35 cellular contexts compared by ENCODE assay signal in the genomic region with DNA sequence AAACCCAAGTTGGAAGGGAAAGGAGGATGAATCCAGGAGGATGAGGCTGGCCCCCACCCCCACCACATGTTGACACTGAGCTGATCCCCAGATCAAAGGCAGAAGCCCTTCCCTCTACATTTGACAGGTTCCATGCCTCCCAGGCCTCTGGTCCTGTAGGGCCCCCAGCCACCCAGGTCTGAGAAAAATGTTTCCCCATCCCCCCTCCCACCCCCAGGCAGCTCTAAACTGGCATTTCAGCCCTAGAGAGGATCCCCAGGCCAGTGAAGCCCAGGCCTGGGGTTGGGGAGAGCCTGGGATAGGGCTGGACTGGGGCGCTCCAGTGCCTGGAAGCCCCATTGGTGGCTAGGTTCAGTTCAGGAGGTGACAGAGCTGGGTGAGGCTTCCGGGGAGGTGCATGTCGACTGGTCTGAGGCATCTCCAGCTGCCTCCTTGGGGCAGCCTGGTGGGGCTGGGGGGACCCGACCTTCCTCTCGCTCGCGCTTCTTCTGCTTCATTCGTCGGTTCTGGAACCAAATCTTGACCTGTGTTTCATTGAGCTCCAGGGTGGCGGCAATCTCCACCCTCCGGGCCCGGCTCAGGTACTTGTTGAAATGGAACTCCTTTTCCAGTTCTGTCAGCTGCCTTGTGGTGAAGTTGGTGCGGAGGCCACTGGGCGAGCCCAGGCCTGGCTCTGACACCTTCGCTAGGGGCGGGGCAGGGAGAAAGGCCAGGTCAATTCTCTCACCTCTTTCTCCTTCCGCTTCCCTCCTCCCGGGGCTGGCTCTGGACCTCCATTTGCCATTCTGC. TPM values are rescaled to one million over a fixed set of nuclear protein-coding genes. Genes with fewer than 3 reads are reported as not detected.
A peak's percentile ranks its signal among the peaks of the same experiment; 100 is the strongest.
DNase-seq lines count a peak whose midpoint lies in the region; ATAC-seq, FAIRE-seq and TF ChIP-seq lines count a peak whose summit lies in the region.
"Had no signal": no experiment of that assay in that cellular context is flagged by ENCODE, and none has a peak within 500 bp of the region (broad histone marks: within the 10 kb centered on the region; RNA-seq: fewer than 3 reads in every experiment).

No MANE protein-coding gene starts in this region.

- no peaks in the 10 kb centered on the region for H4K20me1 ChIP-seq in HepG2 (ENCODE audit: insufficient read depth, low read length)

- H3K9ac ChIP-seq in HUES6 (ENCODE audit: low read length), result peak overlapping the region; percentile 61
- H3K9ac ChIP-seq in HepG2 (ENCODE audit: insufficient read depth, low read depth, low read length), result no peak overlapping the region

- no peak for TF ChIP-seq EP300 in HepG2 (IDR thresholded peaks at IDR 0.05; ENCODE audit: low read depth in 2 of 2, low read length in 2 of 2)
- TF ChIP-seq EP300 in HepG2 (CRISPR knock-in tag; IDR thresholded peaks at IDR 0.05; ENCODE audit: borderline replicate concordance), result no peak

- TF ChIP-seq CTCF in nephron (IDR thresholded peaks at IDR 0.05; ENCODE audit: unreplicated experiment in 3 of 3) (no peak), HepG2 (CRISPR knock-in tag; IDR thresholded peaks at IDR 0.05) (no peak)

- POLR2A ChIA-PET in HepG2 (lab: Yijun Ruan, JAX), result no interaction called here

- intact Hi-C loops in head of caudate nucleus (cut with DNase I) (no loop called here), HepG2 (cut with micrococcal nuclease; ENCODE audit: unreplicated experiment) (no loop called here)

- no peak overlapping the region for H3K4me2 ChIP-seq in HepG2 (ENCODE audit: low read depth, low read length)

- H3K9me3 ChIP-seq in HUES6 (ENCODE audit: control insufficient read depth, insufficient read depth, low read depth, low read length), result no peaks in the 10 kb centered on the region
- no peaks in the 10 kb centered on the region for H3K9me3 ChIP-seq in esophagus (ENCODE audit: control insufficient read depth in 2 of 2, insufficient read depth in 1 of 2, low read depth in 1 of 2, low read length in 1 of 2)
- no peaks in the 10 kb centered on the region for H3K9me3 ChIP-seq in HepG2 (ENCODE audit: low read length)
- H3K9me3 ChIP-seq: Peyer's patch, upper lobe of left lung had no signal

- DNase-seq in D341Med (ENCODE audit: low spot score), result peak; percentile 43
- no peak for DNase-seq in head of caudate nucleus
- DNase-seq in HepG2 (ENCODE audit: low spot score), result no peak
- DNase-seq: activated CD4-positive, alpha-beta T cell treated with anti-CD3 and anti-CD28 coated beads for 36 hours; activated CD8-positive, alpha-beta T cell treated with anti-CD3 and anti-CD28 coated beads, Interleukin-2, amount 10 ng/mL, durations not matched to agents 7 days and 5 days; amygdala; Calu3; CD4-positive, CD25-positive, alpha-beta regulatory T cell; DND-41; MV-4-11; naive B cell; NCI-H146; NCI-H2107; NCI-H446 treated with DMSO at 0.1 percent for 48 hours; NCI-H774; SHP77 treated with DMSO at 0.1 percent for 48 hours; stimulated activated CD4-positive, alpha-beta T cell treated with anti-CD3 and anti-CD28 coated beads, Interleukin-15, amount 100 ng/mL, for 24 hours; substantia nigra had no signal

- no peak overlapping the region; the same call in 1 of the 2 replicates for H3K27ac ChIP-seq in HUES6 (ENCODE audit: low read depth, low read length)
- H3K27ac ChIP-seq in esophagus (ENCODE audit: low read depth in 2 of 2, low read length in 1 of 2), result peak overlapping the region; percentile 72 to 88
- no peak overlapping the region for H3K27ac ChIP-seq in HepG2 (ENCODE audit: extremely low read length, insufficient read depth, low read length)
- H3K27ac ChIP-seq: Peyer's patch, upper lobe of left lung had no signal

- H3K4me3 Mint-ChIP-seq in nephron, result peak overlapping the region; percentile 35 to 73 (median 53)
- H3K4me3 Mint-ChIP-seq: activated CD4-positive, alpha-beta T cell treated with anti-CD3 and anti-CD28 coated beads for 36 hours; activated CD8-positive, alpha-beta T cell treated with anti-CD3 and anti-CD28 coated beads, Interleukin-2, amount 10 ng/mL, durations not matched to agents 7 days and 5 days; IgD-negative memory B cell; memory B cell; naive B cell; stimulated activated effector memory CD8-positive, alpha-beta T cell treated with anti-CD3 and anti-CD28 coated beads, Interleukin-12 subunit alpha, Interleukin-12 subunit beta, amount 100 ng/mL, for 72 hours had no signal

- no peaks in the 10 kb centered on the region for H3K9me3 Mint-ChIP-seq in nephron
- H3K9me3 Mint-ChIP-seq: activated naive CD4-positive, alpha-beta T cell treated with anti-CD3 and anti-CD28 coated beads, Interleukin-2, amount 50 U/mL, for 72 hours; activated T-helper 2 cell treated with anti-CD3 and anti-CD28 coated beads, Interferon-gamma antibody, Interleukin-2, Interleukin-4, amounts not matched to agents 10 μg/mL and 5 μg/mL and 100 μg/mL, durations not matched to agents 14 hours and 24 hours and 36 hours; CD4-positive, CD25-positive, alpha-beta regulatory T cell; IgD-negative memory B cell; memory B cell; stimulated activated effector memory CD8-positive, alpha-beta T cell treated with anti-CD3 and anti-CD28 coated beads, Interleukin-12 subunit alpha, Interleukin-12 subunit beta, amount 100 ng/mL, for 72 hours had no signal

- H3K27me3 Mint-ChIP-seq in nephron (ENCODE audit: low read depth), result peaks cover 72% of the 10 kb centered on the region

- no peak for TF ChIP-seq POLR2A in HepG2 (IDR thresholded peaks at IDR 0.05; ENCODE audit: insufficient read depth in 1 of 2, low read depth in 2 of 2, low read length in 2 of 2)

- no peak overlapping the region for H2AFZ ChIP-seq in HepG2 (ENCODE audit: low read length)

- H3K36me3 Mint-ChIP-seq in nephron (ENCODE audit: low read depth), result no peaks in the 10 kb centered on the region
- H3K36me3 Mint-ChIP-seq: activated naive CD4-positive, alpha-beta T cell treated with anti-CD3 and anti-CD28 coated beads, Interleukin-2, amount 50 U/mL, for 72 hours; CD4-positive, CD25-positive, alpha-beta regulatory T cell; IgD-negative memory B cell; memory B cell; naive B cell; stimulated activated effector memory CD8-positive, alpha-beta T cell treated with anti-CD3 and anti-CD28 coated beads, Interleukin-12 subunit alpha, Interleukin-12 subunit beta, amount 100 ng/mL, for 72 hours had no signal

- in situ Hi-C loops in HepG2 (cut with HindIII; ENCODE audit: extremely low pct_ligation_motif_present, low pct_unique_long_range_greater_than_20kb), result no loop called here

- no TSS peak for BruUV-seq in HepG2 (replicated peaks; lab: Mats Ljungman, UMichigan)

- no peaks in the 10 kb centered on the region for H3K36me3 ChIP-seq in HUES6 (ENCODE audit: control insufficient read depth, insufficient read depth, low read length)
- H3K36me3 ChIP-seq in esophagus (ENCODE audit: control insufficient read depth in 2 of 2, insufficient read depth in 2 of 2, low read length in 1 of 2), result no peaks in the 10 kb centered on the region
- H3K36me3 ChIP-seq in HepG2 (replicated peaks in 1 of 2; ENCODE audit: control insufficient read depth in 1 of 2, insufficient read depth in 2 of 2, low read length in 2 of 2), result no peaks in the 10 kb centered on the region
- H3K36me3 ChIP-seq: Peyer's patch, upper lobe of left lung had no signal

- no peaks in the 10 kb centered on the region for H3K79me2 ChIP-seq in HepG2 (ENCODE audit: insufficient read depth, low read length)

- H3K4me1 ChIP-seq in HUES6 (ENCODE audit: control insufficient read depth, insufficient read depth, low read length), result peaks cover 67% of the 10 kb centered on the region
- peaks cover 0 to 4% of the 10 kb centered on the region in 2 donors for H3K4me1 ChIP-seq in esophagus (ENCODE audit: control insufficient read depth in 2 of 2, insufficient read depth in 2 of 2, low read length in 1 of 2)
- H3K4me1 ChIP-seq in HepG2 (ENCODE audit: insufficient read depth, low read length), result no peaks in the 10 kb centered on the region

- no peak for FAIRE-seq in HepG2 (lab: Jason Lieb, UNC)

- no peak for TF ChIP-seq RAD21 in HepG2 (CRISPR knock-in tag; IDR thresholded peaks at IDR 0.05)

- H3K27ac Mint-ChIP-seq in nephron, result peak overlapping the region; percentile 86 to 93 (median 88)
- H3K27ac Mint-ChIP-seq: activated CD4-positive, alpha-beta T cell treated with anti-CD3 and anti-CD28 coated beads for 36 hours; activated CD8-positive, alpha-beta T cell treated with anti-CD3 and anti-CD28 coated beads, Interleukin-2, amount 10 ng/mL, durations not matched to agents 7 days and 5 days; activated naive CD4-positive, alpha-beta T cell treated with anti-CD3 and anti-CD28 coated beads, Interleukin-2, amount 50 U/mL, for 72 hours; activated T-helper 2 cell treated with anti-CD3 and anti-CD28 coated beads, Interferon-gamma antibody, Interleukin-2, Interleukin-4, amounts not matched to agents 10 μg/mL and 5 μg/mL and 100 μg/mL, durations not matched to agents 14 hours and 24 hours and 36 hours; memory B cell; naive B cell; stimulated activated effector memory CD8-positive, alpha-beta T cell treated with anti-CD3 and anti-CD28 coated beads, Interleukin-12 subunit alpha, Interleukin-12 subunit beta, amount 100 ng/mL, for 72 hours had no signal

- peak overlapping the region; percentile 47; the same call in 1 of the 2 replicates for H3K4me3 ChIP-seq in HUES6 (ENCODE audit: low read depth, low read length)
- no peak overlapping the region for H3K4me3 ChIP-seq in esophagus (ENCODE audit: low read depth in 1 of 2, low read length in 2 of 2)
- H3K4me3 ChIP-seq in HepG2 (replicated peaks in 1 of 3; ENCODE audit: insufficient read depth in 1 of 3, low read depth in 2 of 3, low read length in 3 of 3), result no peak overlapping the region
- H3K4me3 ChIP-seq: Peyer's patch, upper lobe of left lung had no signal

- H3K27me3 ChIP-seq in HUES6 (ENCODE audit: control insufficient read depth, insufficient read depth, low read length) (peaks cover 95% of the 10 kb centered on the region), esophagus (ENCODE audit: control insufficient read depth in 1 of 2, insufficient read depth in 2 of 2, low read length in 2 of 2) (no peaks in the 10 kb centered on the region), HepG2 (ENCODE audit: control insufficient read depth in 1 of 2, insufficient read depth in 2 of 2, low read length in 2 of 2) (peaks cover 6 to 74% of the 10 kb centered on the region in 2 experiments)
- H3K27me3 ChIP-seq: Peyer's patch had no signal

- CTCF ChIA-PET in HepG2 (lab: Yijun Ruan, JAX; ENCODE audit: low intra/inter-chr PET ratio, low total read pairs), result no interaction called here

- ATAC-seq in GM18502 (IDR thresholded peaks at IDR 0.05; ENCODE audit: poor library complexity, unreplicated experiment) (no peak), HepG2 (no peak; the same call in 2 of the 3 replicates), HG02885 (IDR thresholded peaks at IDR 0.05; ENCODE audit: poor library complexity, unreplicated experiment) (no peak)
- ATAC-seq: activated CD4-positive, alpha-beta T cell treated with anti-CD3 and anti-CD28 coated beads for 36 hours; activated CD8-positive, alpha-beta T cell treated with anti-CD3 and anti-CD28 coated beads, Interleukin-2, amount 10 ng/mL, durations not matched to agents 7 days and 5 days; activated naive CD4-positive, alpha-beta T cell treated with anti-CD3 and anti-CD28 coated beads, Interleukin-2, amount 50 U/mL, for 72 hours; left lobe of liver; stimulated activated effector memory CD8-positive, alpha-beta T cell treated with anti-CD3 and anti-CD28 coated beads, Interleukin-12 subunit alpha, Interleukin-12 subunit beta, amount 100 ng/mL, for 72 hours had no signal

- peaks cover 62% of the 10 kb centered on the region for H3K4me1 Mint-ChIP-seq in nephron
- H3K4me1 Mint-ChIP-seq: activated CD4-positive, alpha-beta T cell treated with anti-CD3 and anti-CD28 coated beads for 36 hours; memory B cell; stimulated activated effector memory CD8-positive, alpha-beta T cell treated with anti-CD3 and anti-CD28 coated beads, Interleukin-12 subunit alpha, Interleukin-12 subunit beta, amount 100 ng/mL, for 72 hours had no signal

- 61 to 68% methylated on average over 18 of the region's 18 CpGs for WGBS in esophagus, 2 donors
- WGBS in HepG2 (ENCODE audit: low lambda C conversion rate), result 54% methylated on average over 18 of the region's 18 CpGs

RNA-seq across cellular contexts. Expression of a gene that starts 1.4 kb away (rescaled TPM):
- polyA plus RNA-seq in esophagus (1 to 10 TPM in 1 of 2 donors, under 1 TPM in 1; 0.29 to 1.0 TPM), HepG2 (2011; rRNA removed) (not detected in 2 replicates)
- total RNA-seq in HepG2 (2016; rRNA removed; fragmentation: Illumina TruSeq; extraction: Trizol), result not detected in 2 replicates
- total RNA-seq in HepG2 (2016; cell fraction: cytosol; rRNA removed; fragmentation: Illumina TruSeq; extraction: Trizol; ENCODE audit: low read depth), result not detected in 2 replicates
- not detected in 2 replicates for total RNA-seq in HepG2 (2016; cell fraction: insoluble cytoplasmic fraction; rRNA removed; fragmentation: Illumina TruSeq; extraction: Trizol)
- total RNA-seq in HepG2 (2016; cell fraction: membrane; rRNA removed; fragmentation: Illumina TruSeq; extraction: Trizol), result not detected in 2 replicates
- not detected in 2 replicates for total RNA-seq in HepG2 (2016; cell fraction: nucleus; rRNA removed; fragmentation: Illumina TruSeq; extraction: Trizol)
- not detected in 2 replicates for polyA plus RNA-seq in HepG2 (2011; cell fraction: cytosol; rRNA removed)
- polyA plus RNA-seq in HepG2 (2011; cell fraction: nucleus; rRNA removed), result not detected in 2 replicates
- polyA plus RNA-seq in HepG2 (2012), result not detected in 2 replicates
- polyA plus RNA-seq in HepG2 (2016; cell fraction: cytosol; fragmentation: Illumina TruSeq; extraction: Trizol; ENCODE audit: low read depth), result not detected in 2 replicates
- not detected in 2 replicates for polyA plus RNA-seq in HepG2 (2016; cell fraction: insoluble cytoplasmic fraction; fragmentation: Illumina TruSeq; extraction: Trizol; ENCODE audit: low read depth)
- not detected in 2 replicates for polyA plus RNA-seq in HepG2 (2016; cell fraction: membrane; fragmentation: Illumina TruSeq; extraction: Trizol; ENCODE audit: low read depth)
- not detected in 2 replicates for polyA plus RNA-seq in HepG2 (2016; cell fraction: nucleus; fragmentation: Illumina TruSeq; extraction: Trizol; ENCODE audit: insufficient read depth, low read depth)
- polyA minus RNA-seq in HepG2 (2011; rRNA and poly(A)+ RNA removed; ENCODE audit: low replicate concordance), result not detected in 2 replicates
- not detected in 2 replicates for polyA minus RNA-seq in HepG2 (2011; cell fraction: cytosol; rRNA and poly(A)+ RNA removed)
- not detected in 2 replicates for polyA minus RNA-seq in HepG2 (2011; cell fraction: nucleus; rRNA and poly(A)+ RNA removed)
- total RNA-seq: A172; activated CD4-positive, alpha-beta T cell treated with anti-CD3 and anti-CD28 coated beads for 36 hours; activated CD8-positive, alpha-beta T cell treated with anti-CD3 and anti-CD28 coated beads, Interleukin-2, amount 10 ng/mL, durations not matched to agents 7 days and 5 days; activated naive CD4-positive, alpha-beta T cell treated with anti-CD3 and anti-CD28 coated beads, Interleukin-2, amount 50 U/mL, for 72 hours; activated T-helper 2 cell treated with anti-CD3 and anti-CD28 coated beads, Interferon-gamma antibody, Interleukin-2, Interleukin-4, amounts not matched to agents 10 μg/mL and 5 μg/mL and 100 μg/mL, durations not matched to agents 14 hours and 24 hours and 36 hours; Calu3; CD4-positive, CD25-positive, alpha-beta regulatory T cell; glomerular endothelial cell; left lobe of liver; omental fat pad; Peyer's patch; renal cortical epithelial cell; upper lobe of left lung had no signal
- polyA plus RNA-seq: CD4-positive, CD25-positive, alpha-beta regulatory T cell; IgD-negative memory B cell had no signal

RNA-seq across cellular contexts. Expression of a gene that starts 15.5 kb away (rescaled TPM):
- polyA plus RNA-seq in esophagus, result 10 to 100 TPM; 11.3 to 18.9 TPM
- total RNA-seq in HepG2 (2016; rRNA removed; fragmentation: Illumina TruSeq; extraction: Trizol), result not detected in 2 replicates
- not detected in 2 replicates for total RNA-seq in HepG2 (2016; cell fraction: cytosol; rRNA removed; fragmentation: Illumina TruSeq; extraction: Trizol; ENCODE audit: low read depth)
- not detected in 2 replicates for total RNA-seq in HepG2 (2016; cell fraction: insoluble cytoplasmic fraction; rRNA removed; fragmentation: Illumina TruSeq; extraction: Trizol)
- not detected in 2 replicates for total RNA-seq in HepG2 (2016; cell fraction: membrane; rRNA removed; fragmentation: Illumina TruSeq; extraction: Trizol)
- not detected in 2 replicates for total RNA-seq in HepG2 (2016; cell fraction: nucleus; rRNA removed; fragmentation: Illumina TruSeq; extraction: Trizol)
- not detected in 2 replicates for polyA plus RNA-seq in HepG2 (2011; rRNA removed)
- not detected in 2 replicates for polyA plus RNA-seq in HepG2 (2011; cell fraction: cytosol; rRNA removed)
- polyA plus RNA-seq in HepG2 (2011; cell fraction: nucleus; rRNA removed), result not detected in 2 replicates
- not detected in 2 replicates for polyA plus RNA-seq in HepG2 (2012)
- polyA plus RNA-seq in HepG2 (2016; cell fraction: cytosol; fragmentation: Illumina TruSeq; extraction: Trizol; ENCODE audit: low read depth), result not detected in 2 replicates
- not detected in 2 replicates for polyA plus RNA-seq in HepG2 (2016; cell fraction: insoluble cytoplasmic fraction; fragmentation: Illumina TruSeq; extraction: Trizol; ENCODE audit: low read depth)
- not detected in 2 replicates for polyA plus RNA-seq in HepG2 (2016; cell fraction: membrane; fragmentation: Illumina TruSeq; extraction: Trizol; ENCODE audit: low read depth)
- polyA plus RNA-seq in HepG2 (2016; cell fraction: nucleus; fragmentation: Illumina TruSeq; extraction: Trizol; ENCODE audit: insufficient read depth, low read depth), result not detected in 2 replicates
- polyA minus RNA-seq in HepG2 (2011; rRNA and poly(A)+ RNA removed; ENCODE audit: low replicate concordance), result 0.28 TPM in 1 of 2 replicates, not detected in the other
- not detected in 2 replicates for polyA minus RNA-seq in HepG2 (2011; cell fraction: cytosol; rRNA and poly(A)+ RNA removed)
- polyA minus RNA-seq in HepG2 (2011; cell fraction: nucleus; rRNA and poly(A)+ RNA removed), result not detected in 2 replicates

RNA-seq across cellular contexts. Expression of a gene that starts 48.8 kb away (rescaled TPM):
- polyA plus RNA-seq in esophagus (1 to 10 TPM; 1.8 to 4.2 TPM), HepG2 (2011; rRNA removed) (not detected in 2 replicates)
- not detected in 2 replicates for total RNA-seq in HepG2 (2016; rRNA removed; fragmentation: Illumina TruSeq; extraction: Trizol)
- total RNA-seq in HepG2 (2016; cell fraction: cytosol; rRNA removed; fragmentation: Illumina TruSeq; extraction: Trizol; ENCODE audit: low read depth), result not detected in 2 replicates
- total RNA-seq in HepG2 (2016; cell fraction: insoluble cytoplasmic fraction; rRNA removed; fragmentation: Illumina TruSeq; extraction: Trizol), result not detected in 2 replicates
- total RNA-seq in HepG2 (2016; cell fraction: membrane; rRNA removed; fragmentation: Illumina TruSeq; extraction: Trizol), result not detected in 2 replicates
- total RNA-seq in HepG2 (2016; cell fraction: nucleus; rRNA removed; fragmentation: Illumina TruSeq; extraction: Trizol), result not detected in 2 replicates
- not detected in 2 replicates for polyA plus RNA-seq in HepG2 (2011; cell fraction: cytosol; rRNA removed)
- polyA plus RNA-seq in HepG2 (2011; cell fraction: nucleus; rRNA removed), result not detected in 2 replicates
- polyA plus RNA-seq in HepG2 (2012), result not detected in 2 replicates
- polyA plus RNA-seq in HepG2 (2016; cell fraction: cytosol; fragmentation: Illumina TruSeq; extraction: Trizol; ENCODE audit: low read depth), result not detected in 2 replicates
- not detected in 2 replicates for polyA plus RNA-seq in HepG2 (2016; cell fraction: insoluble cytoplasmic fraction; fragmentation: Illumina TruSeq; extraction: Trizol; ENCODE audit: low read depth)
- polyA plus RNA-seq in HepG2 (2016; cell fraction: membrane; fragmentation: Illumina TruSeq; extraction: Trizol; ENCODE audit: low read depth), result not detected in 2 replicates
- polyA plus RNA-seq in HepG2 (2016; cell fraction: nucleus; fragmentation: Illumina TruSeq; extraction: Trizol; ENCODE audit: insufficient read depth, low read depth), result not detected in 2 replicates
- polyA minus RNA-seq in HepG2 (2011; rRNA and poly(A)+ RNA removed; ENCODE audit: low replicate concordance), result 0.04 and 0.49 TPM in 2 replicates
- not detected in 2 replicates for polyA minus RNA-seq in HepG2 (2011; cell fraction: cytosol; rRNA and poly(A)+ RNA removed)
- polyA minus RNA-seq in HepG2 (2011; cell fraction: nucleus; rRNA and poly(A)+ RNA removed), result not detected in 2 replicates

Comparison
In these comparisons a context has a peak if more than half of its experiments do, and no peak if none do; other contexts are left out.
1. H3K27ac ChIP-seq: peak in esophagus (2 of 2); none in HUES6 (single experiment) and HepG2 (single experiment).
2. RNA of a gene that starts 15.5 kb away (polyA plus RNA-seq): 11.3 to 18.9 TPM in esophagus; not detected in HepG2; every median in the first group is over 10 times any median in the second.